Comparison of ENCODE assay signal across 30 cellular contexts in the genomic region with DNA sequence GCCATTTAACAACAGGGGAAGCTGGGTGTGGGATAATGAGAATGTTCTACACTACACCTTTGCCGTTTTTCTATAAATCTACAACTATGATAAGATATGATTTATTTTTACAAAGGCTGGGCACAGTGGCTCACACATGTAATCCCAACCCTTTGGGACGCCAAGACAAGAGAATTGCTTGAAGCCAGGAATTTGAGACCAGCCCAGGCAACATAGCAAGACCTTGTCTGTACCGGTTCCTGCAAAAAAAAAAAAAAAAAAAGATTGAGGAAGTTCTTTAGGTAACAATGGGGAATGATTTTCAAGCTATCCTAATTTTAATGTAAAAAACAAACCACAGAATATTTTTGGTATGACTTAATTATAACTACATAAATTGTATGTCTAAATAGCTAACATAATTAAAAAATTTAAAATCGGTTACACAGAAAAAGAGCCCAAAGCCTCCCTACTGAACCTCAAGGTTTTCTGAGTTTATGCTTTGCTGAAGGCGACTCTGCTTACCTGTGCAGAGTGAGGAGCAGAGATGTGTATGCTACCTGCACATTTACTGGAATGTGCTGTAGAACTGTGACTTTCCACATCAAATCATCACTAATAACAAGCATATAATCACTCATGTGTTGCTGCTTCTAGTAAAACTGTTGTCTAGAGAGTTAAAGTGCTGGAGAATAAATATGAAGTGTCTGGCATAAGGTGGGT.
"Had no signal": no experiment of that assay in that cellular context is flagged by ENCODE, and none has a peak within 500 bp of the region (broad histone marks: within the 10 kb centered on the region; RNA-seq: fewer than 3 reads in every experiment).

No MANE protein-coding gene starts in this region.

- H3K4me2 ChIP-seq: KMS-11 had no signal

- DNase-seq: activated CD4-positive, alpha-beta T cell treated with anti-CD3 and anti-CD28 coated beads for 48 hours; activated CD4-positive, alpha-beta T cell treated with anti-CD3 and anti-CD28 coated beads, Interleukin-2, amount 50 U/mL, for 4 hours; activated CD4-positive, CD25-positive, alpha-beta regulatory T cell treated with anti-CD3 and anti-CD28 coated beads, Interleukin-2, amount 50 U/mL, for 72 hours; activated CD8-positive, alpha-beta memory T cell treated with anti-CD3 and anti-CD28 coated beads, Interleukin-2, amount 50 U/mL, for 48 hours; activated CD8-positive, alpha-beta T cell treated with anti-CD3 and anti-CD28 coated beads, Interleukin-2, amount 10 ng/mL, durations not matched to agents 7 days and 5 days; activated naive CD4-positive, alpha-beta T cell treated with anti-CD3 and anti-CD28 coated beads, Interleukin-2, amount 50 U/mL, for 16 hours; activated T-cell treated with anti-CD3 and anti-CD28 coated beads, Interleukin-2, amount 50 U/mL, for 1 hour; body of pancreas; MG63; MV-4-11; NCI-H1092 treated with DMSO at 0.1 percent for 48 hours; NCI-H1417 treated with DMSO at 0.1 percent for 48 hours; NCI-H1694; NCI-H2029; NCI-H2107; NCI-H2171 treated with DMSO at 0.1 percent for 48 hours; NCI-H226; NCI-H526 treated with DMSO at 0.1 percent for 48 hours; NK-92 treated with Interleukin-12 subunit alpha and Interleukin-12 subunit beta, amount 100 ng/mL, for 24 hours; OCI-M1; Peyer's patch; SHP77; SW 1271 had no signal

- H3K27ac Mint-ChIP-seq: activated CD8-positive, alpha-beta T cell treated with anti-CD3 and anti-CD28 coated beads, Interleukin-2, amount 10 ng/mL, durations not matched to agents 7 days and 5 days; T-helper 1 cell treated with Interleukin-12 subunit alpha and Interleukin-12 subunit beta and Interleukin-4 antibody, amounts not matched to agents 30 μg/mL and 1 μg/mL, for 36 hours; WTC11 had no signal

- H3K9ac ChIP-seq: KMS-11 had no signal

- ATAC-seq: activated CD8-positive, alpha-beta T cell treated with anti-CD3 and anti-CD28 coated beads, Interleukin-2, amount 10 ng/mL, durations not matched to agents 7 days and 5 days; body of pancreas; SK-N-SH treated with all-trans-retinoic acid at 6 μM for 48 hours; WTC11 had no signal

- H3K4me3 ChIP-seq: ascending aorta, body of pancreas, MG63, Peyer's patch, SJSA1 had no signal

- H3K36me3 ChIP-seq: SJSA1 had no signal

- H3K27me3 ChIP-seq: ascending aorta, body of pancreas, MG63, Peyer's patch, SJSA1 had no signal

- H3K4me1 ChIP-seq: ascending aorta, body of pancreas, Peyer's patch, SJSA1 had no signal

- H3K27ac ChIP-seq: ascending aorta, body of pancreas, KMS-11, Peyer's patch, RWPE1, SJSA1 had no signal
